ENCODE assay signal across 9 cellular contexts in genomic region chr15:89998141-89998661, GRCh38. TPM values are rescaled to one million over a fixed set of nuclear protein-coding genes. Genes with fewer than 3 reads are reported as not detected.
DNase-seq lines count a peak whose midpoint lies in the region; ATAC-seq and TF ChIP-seq lines count a peak whose summit lies in the region.
"Had no signal": no experiment of that assay in that cellular context is flagged by ENCODE, and none has a peak within 500 bp of the region (broad histone marks: within the 10 kb centered on the region; RNA-seq: fewer than 3 reads in every experiment).

No MANE protein-coding gene starts in this region.

- 26 to 29% methylated on average over 5 of the region's 5 CpGs for WGBS in body of pancreas, 2 donors
- 64% methylated on average over 3 of the region's 5 CpGs for WGBS in mesenchymal stem cell

- no peak overlapping the region for H2AFZ ChIP-seq in mesenchymal stem cell (ENCODE audit: low read depth, low read length)

- intact Hi-C loops in Calu3 (cut with micrococcal nuclease; ENCODE audit: unreplicated experiment) (loop anchor here (2.0 kb wide), 1 partner anchor 73 kb away; no protein-coding TSS in a partner anchor), body of pancreas (cut with DNase I) (no loop called here)

- CTCF ChIA-PET in Calu3 (lab: Charles Lee) = no interaction called here

- H3K36me3 ChIP-seq in body of pancreas (replicated peaks in 1 of 2; ENCODE audit: insufficient read depth in 1 of 2, low read depth in 2 of 2) = no peaks in the 10 kb centered on the region
- peaks cover 0 to 2% of the 10 kb centered on the region in 2 experiments for H3K36me3 ChIP-seq in mesenchymal stem cell (ENCODE audit: control insufficient read depth in 1 of 2, insufficient read depth in 2 of 2, low read depth in 1 of 2, low read length in 2 of 2)

- H3K14ac ChIP-seq in mesenchymal stem cell (ENCODE audit: low read length in 2 of 2) = no peak overlapping the region

- H2BK12ac ChIP-seq in mesenchymal stem cell (ENCODE audit: low read length in 2 of 2) = no peak overlapping the region

- H3K27me3 Mint-ChIP-seq in Calu3 (ENCODE audit: unreplicated experiment) = no peaks in the 10 kb centered on the region

- H3K9me3 Mint-ChIP-seq in Calu3 (ENCODE audit: low read depth, unreplicated experiment) = no peaks in the 10 kb centered on the region

- H3K4ac ChIP-seq in mesenchymal stem cell (ENCODE audit: low read depth in 1 of 2, low read length in 2 of 2) = no peak overlapping the region

- no peak overlapping the region for H3K4me3 Mint-ChIP-seq in Calu3 (ENCODE audit: low read depth, unreplicated experiment)

- peaks cover 15% of the 10 kb centered on the region for H3K4me1 Mint-ChIP-seq in Calu3 (ENCODE audit: low read depth, unreplicated experiment)

- no peak overlapping the region for H3K23ac ChIP-seq in mesenchymal stem cell (ENCODE audit: low read length in 2 of 2)

- peaks cover 51% of the 10 kb centered on the region for H3K4me1 ChIP-seq in body of pancreas
- H3K4me1 ChIP-seq in mesenchymal stem cell (ENCODE audit: control insufficient read depth, insufficient read depth, low read depth, low read length) = peaks cover 17% of the 10 kb centered on the region

- DNase-seq in Calu3 = peak; percentile 46
- peak; percentile 17 for DNase-seq in NCI-H146 treated with DMSO at 0.1 percent for 48 hours (lab: John Stamatoyannopoulos, UW; ENCODE audit: unreplicated experiment)
- DNase-seq in body of pancreas = peak; percentile 79 to 91 (median 88)
- DNase-seq in mesenchymal stem cell = peak; percentile 81
- DNase-seq in NCI-H2196 (lab: John Stamatoyannopoulos, UW; ENCODE audit: unreplicated experiment) = no peak
- DNase-seq in NAMALWA (ENCODE audit: low spot score) = no peak
- DNase-seq: stimulated activated CD4-positive, alpha-beta T cell treated with anti-CD3 and anti-CD28 coated beads, Interleukin-4, amount 100 ng/mL, for 4 hours had no signal

- H3K18ac ChIP-seq in mesenchymal stem cell (ENCODE audit: low read depth in 1 of 2, low read length in 2 of 2) = no peak overlapping the region

- no peak overlapping the region for H2BK5ac ChIP-seq in mesenchymal stem cell (ENCODE audit: low read depth, low read length, poor library complexity, severe bottlenecking)

- H3K27me3 ChIP-seq in body of pancreas (no peaks in the 10 kb centered on the region), mesenchymal stem cell (ENCODE audit: control insufficient read depth in 1 of 2, insufficient read depth in 1 of 2, low read length in 2 of 2) (no peaks in the 10 kb centered on the region)

- H3K9ac ChIP-seq in mesenchymal stem cell (ENCODE audit: low read length) = no peak overlapping the region

- no peaks in the 10 kb centered on the region for H3K9me3 ChIP-seq in body of pancreas
- H3K9me3 ChIP-seq in mesenchymal stem cell (ENCODE audit: control insufficient read depth, low read length) = no peaks in the 10 kb centered on the region

- ATAC-seq in body of pancreas (peak; percentile 78), HG03354 (IDR thresholded peaks at IDR 0.05; ENCODE audit: poor library complexity, severe bottlenecking, unreplicated experiment) (no peak), HG03139 (IDR thresholded peaks at IDR 0.05; ENCODE audit: unreplicated experiment) (no peak)

- TF ChIP-seq CTCF in Calu3 (IDR thresholded peaks at IDR 0.05; ENCODE audit: unreplicated experiment) = no peak
- TF ChIP-seq CTCF in body of pancreas (IDR thresholded peaks at IDR 0.05) = peak in 1 of 7 experiments; percentile 1

- no peak overlapping the region for H2BK15ac ChIP-seq in mesenchymal stem cell (ENCODE audit: low read depth, poor library complexity, severe bottlenecking)

- H3K27ac Mint-ChIP-seq in Calu3 (ENCODE audit: unreplicated experiment) = no peak overlapping the region

- TF ChIP-seq POLR2A in body of pancreas (IDR thresholded peaks at IDR 0.05) = peak in 2 of 3 donors; percentile 56 to 63

- peaks cover 25% of the 10 kb centered on the region for H3K36me3 Mint-ChIP-seq in Calu3 (ENCODE audit: insufficient read depth, unreplicated experiment)

- no peak overlapping the region for H2BK120ac ChIP-seq in mesenchymal stem cell (ENCODE audit: low read depth, low read length)

- no peak overlapping the region for H3K4me3 ChIP-seq in body of pancreas
- H3K4me3 ChIP-seq in mesenchymal stem cell (ENCODE audit: insufficient read depth in 1 of 2, low read depth in 1 of 2, low read length in 2 of 2) = no peak overlapping the region

- no peak overlapping the region for H4K91ac ChIP-seq in mesenchymal stem cell (ENCODE audit: low read length)

- H3K79me1 ChIP-seq in mesenchymal stem cell (replicated peaks; ENCODE audit: low read length, poor library complexity, severe bottlenecking) = peaks cover 4% of the 10 kb centered on the region

- H3K27ac ChIP-seq in body of pancreas = peak overlapping the region; percentile 95 to 99 (median 96)
- no peak overlapping the region for H3K27ac ChIP-seq in mesenchymal stem cell (ENCODE audit: low read length, poor library complexity, severe bottlenecking)

- no TSS peak for BruUV-seq in Calu3 (replicated peaks; lab: Mats Ljungman, UMichigan)

- H4K8ac ChIP-seq in mesenchymal stem cell (ENCODE audit: low read length) = peak overlapping the region; percentile 29

- no peak overlapping the region for H3K4me2 ChIP-seq in mesenchymal stem cell (ENCODE audit: low read length, poor library complexity, severe bottlenecking)

- H2AK5ac ChIP-seq in mesenchymal stem cell (ENCODE audit: low read length, severe bottlenecking) = no peak overlapping the region

RNA-seq across cellular contexts. Expression of gene ZNF710, which starts 2.9 kb away (rescaled TPM):
- total RNA-seq in Calu3 (2022) (14.3 and 15.4 TPM in 2 replicates), body of pancreas (10 to 100 TPM; 18.1 to 34.5 TPM)
- 23.3 TPM for polyA plus RNA-seq in mesenchymal stem cell (2013, experiment 1 of 2)
- polyA plus RNA-seq in mesenchymal stem cell (2013, experiment 2 of 2) = 23.3 TPM

Comparison
In these comparisons a context has a peak if more than half of its experiments do, and no peak if none do; other contexts are left out.
1. DNase-seq: peak in Calu3 (single experiment), NCI-H146 treated with DMSO at 0.1 percent for 48 hours (single experiment), body of pancreas (4 of 4) and mesenchymal stem cell (single experiment); none in NCI-H2196 (single experiment) and NAMALWA (single experiment).